In genomic region chr11:94469416-94469815, GRCh38 we compare ENCODE assay signal across 15 cellular contexts. TPM values are rescaled to one million over a fixed set of nuclear protein-coding genes. Genes with fewer than 3 reads are reported as not detected.
DNase-seq lines count a peak whose midpoint lies in the region; ATAC-seq, FAIRE-seq and TF ChIP-seq lines count a peak whose summit lies in the region.
"Had no signal": no experiment of that assay in that cellular context is flagged by ENCODE, and none has a peak within 500 bp of the region (broad histone marks: within the 10 kb centered on the region; RNA-seq: fewer than 3 reads in every experiment).

No MANE protein-coding gene starts in this region.

- H3K4me2 ChIP-seq in HepG2 (ENCODE audit: low read depth, low read length), result no peak overlapping the region
- H3K4me2 ChIP-seq: BLaER1 had no signal

- no peak for TF ChIP-seq CTCF in HepG2 (CRISPR knock-in tag; IDR thresholded peaks at IDR 0.05)

- TF ChIP-seq RAD21 in HepG2 (CRISPR knock-in tag; IDR thresholded peaks at IDR 0.05), result no peak

- H3K27me3 ChIP-seq in HepG2 (ENCODE audit: control insufficient read depth in 1 of 2, insufficient read depth in 2 of 2, low read length in 2 of 2), result no peaks in the 10 kb centered on the region
- H3K27me3 ChIP-seq: BLaER1, body of pancreas, neutrophil had no signal

- no peak overlapping the region for H3K4me3 ChIP-seq in HepG2 (replicated peaks in 1 of 3; ENCODE audit: insufficient read depth in 1 of 3, low read depth in 2 of 3, low read length in 3 of 3)
- H3K4me3 ChIP-seq: BLaER1, body of pancreas, SK-N-MC, thoracic aorta had no signal

- TF ChIP-seq POLR2A in GM12892 (IDR thresholded peaks at IDR 0.05; ENCODE audit: low read depth, low read length) (no peak), HepG2 (IDR thresholded peaks at IDR 0.05; ENCODE audit: insufficient read depth in 1 of 2, low read depth in 2 of 2, low read length in 2 of 2) (no peak)

- H3K79me2 ChIP-seq in HepG2 (ENCODE audit: insufficient read depth, low read length), result no peaks in the 10 kb centered on the region

- BruUV-seq in HepG2 (replicated peaks; lab: Mats Ljungman, UMichigan), result no TSS peak

- no peaks in the 10 kb centered on the region for H4K20me1 ChIP-seq in HepG2 (ENCODE audit: insufficient read depth, low read length)
- H4K20me1 ChIP-seq: BLaER1 had no signal

- no peaks in the 10 kb centered on the region for H3K4me1 ChIP-seq in HepG2 (ENCODE audit: insufficient read depth, low read length)
- H3K4me1 ChIP-seq: BLaER1 had no signal

- POLR2A ChIA-PET in HepG2 (lab: Yijun Ruan, JAX), result no interaction called here

- no peak overlapping the region for H2AFZ ChIP-seq in HepG2 (ENCODE audit: low read length)

- no peak overlapping the region for H3K27ac ChIP-seq in HepG2 (ENCODE audit: extremely low read length, insufficient read depth, low read length)
- H3K27ac ChIP-seq: BLaER1, body of pancreas, neutrophil, SK-N-MC, thoracic aorta had no signal

- WGBS in HepG2 (ENCODE audit: low lambda C conversion rate), result 100% methylated on average over 2 of the region's 2 CpGs

- TF ChIP-seq EP300 in HepG2 (IDR thresholded peaks at IDR 0.05; ENCODE audit: low read depth in 2 of 2, low read length in 2 of 2) (no peak), HepG2 (CRISPR knock-in tag; IDR thresholded peaks at IDR 0.05; ENCODE audit: borderline replicate concordance) (no peak)

- peak; percentile 61 for ATAC-seq in GM19328 (IDR thresholded peaks at IDR 0.05; ENCODE audit: unreplicated experiment)
- ATAC-seq in HG02763 (IDR thresholded peaks at IDR 0.05; ENCODE audit: unreplicated experiment), result peak; percentile 74
- ATAC-seq in HG03469 (IDR thresholded peaks at IDR 0.05; ENCODE audit: unreplicated experiment), result peak; percentile 93
- no peak for ATAC-seq in HepG2
- ATAC-seq: body of pancreas had no signal

- peaks cover 3 to 50% of the 10 kb centered on the region in 2 experiments for H3K36me3 ChIP-seq in HepG2 (replicated peaks in 1 of 2; ENCODE audit: control insufficient read depth in 1 of 2, insufficient read depth in 2 of 2, low read length in 2 of 2)

- H3K9me3 ChIP-seq in HepG2 (ENCODE audit: low read length), result no peaks in the 10 kb centered on the region
- H3K9me3 ChIP-seq: BLaER1, body of pancreas, neutrophil, thoracic aorta had no signal

- no peak for DNase-seq in GM12892 (ENCODE audit: insufficient read length)
- DNase-seq in HepG2 (ENCODE audit: low spot score), result no peak
- DNase-seq in activated CD4-positive, alpha-beta T cell treated with anti-CD3 and anti-CD28 coated beads for 4 hours, result no peak
- DNase-seq in SHP77 (lab: John Stamatoyannopoulos, UW), result no peak
- DNase-seq in NCI-H2227 (lab: John Stamatoyannopoulos, UW; ENCODE audit: unreplicated experiment), result no peak
- DNase-seq: body of pancreas, erythroblast, NCI-H345 had no signal

- CTCF ChIA-PET in HepG2 (lab: Yijun Ruan, JAX; ENCODE audit: low intra/inter-chr PET ratio, low total read pairs), result no interaction called here

- in situ Hi-C loops in HepG2 (cut with HindIII; ENCODE audit: extremely low pct_ligation_motif_present, low pct_unique_long_range_greater_than_20kb), result no loop called here

- FAIRE-seq in GM12892 (lab: Jason Lieb, UNC) (peak; percentile 83), HepG2 (lab: Jason Lieb, UNC) (no peak)

- intact Hi-C loops in HepG2 (cut with micrococcal nuclease; ENCODE audit: unreplicated experiment), result no loop called here

- no peak overlapping the region for H3K9ac ChIP-seq in HepG2 (ENCODE audit: insufficient read depth, low read depth, low read length)
- H3K9ac ChIP-seq: BLaER1 had no signal

RNA-seq across cellular contexts. Expression of gene MRE11, which starts 24.2 kb away (rescaled TPM):
- polyA plus RNA-seq in GM12892 (2012; ENCODE audit: missing spikeins), result 27.2 TPM
- 37.3 and 58.2 TPM in 2 replicates for total RNA-seq in HepG2 (2016; rRNA removed; fragmentation: Illumina TruSeq; extraction: Trizol)
- 6.8 and 7.0 TPM in 2 replicates for total RNA-seq in HepG2 (2016; cell fraction: cytosol; rRNA removed; fragmentation: Illumina TruSeq; extraction: Trizol; ENCODE audit: low read depth)
- total RNA-seq in HepG2 (2016; cell fraction: insoluble cytoplasmic fraction; rRNA removed; fragmentation: Illumina TruSeq; extraction: Trizol), result 37.9 and 58.6 TPM in 2 replicates
- 7.8 and 9.1 TPM in 2 replicates for total RNA-seq in HepG2 (2016; cell fraction: membrane; rRNA removed; fragmentation: Illumina TruSeq; extraction: Trizol)
- total RNA-seq in HepG2 (2016; cell fraction: nucleus; rRNA removed; fragmentation: Illumina TruSeq; extraction: Trizol), result 72.1 and 72.4 TPM in 2 replicates
- 5.2 and 7.2 TPM in 2 replicates for polyA plus RNA-seq in HepG2 (2011; rRNA removed)
- polyA plus RNA-seq in HepG2 (2011; cell fraction: cytosol; rRNA removed), result 1.7 and 2.9 TPM in 2 replicates
- polyA plus RNA-seq in HepG2 (2011; cell fraction: nucleus; rRNA removed), result 9.2 and 10.0 TPM in 2 replicates
- polyA plus RNA-seq in HepG2 (2012), result 9.8 and 17.1 TPM in 2 replicates
- 0.76 and 1.1 TPM in 2 replicates for polyA plus RNA-seq in HepG2 (2016; cell fraction: cytosol; fragmentation: Illumina TruSeq; extraction: Trizol; ENCODE audit: low read depth)
- polyA plus RNA-seq in HepG2 (2016; cell fraction: insoluble cytoplasmic fraction; fragmentation: Illumina TruSeq; extraction: Trizol; ENCODE audit: low read depth), result 28.4 and 33.0 TPM in 2 replicates
- polyA plus RNA-seq in HepG2 (2016; cell fraction: membrane; fragmentation: Illumina TruSeq; extraction: Trizol; ENCODE audit: low read depth), result 1.8 and 2.1 TPM in 2 replicates
- 43.6 and 48.1 TPM in 2 replicates for polyA plus RNA-seq in HepG2 (2016; cell fraction: nucleus; fragmentation: Illumina TruSeq; extraction: Trizol; ENCODE audit: insufficient read depth, low read depth)
- 4.1 and 11.9 TPM in 2 replicates for polyA minus RNA-seq in HepG2 (2011; rRNA and poly(A)+ RNA removed; ENCODE audit: low replicate concordance)
- polyA minus RNA-seq in HepG2 (2011; cell fraction: cytosol; rRNA and poly(A)+ RNA removed), result 6.9 and 11.3 TPM in 2 replicates
- 43.0 and 56.7 TPM in 2 replicates for polyA minus RNA-seq in HepG2 (2011; cell fraction: nucleus; rRNA and poly(A)+ RNA removed)

RNA-seq across cellular contexts. Expression of gene ANKRD49, which starts 24.4 kb away (rescaled TPM):
- 28.6 TPM for polyA plus RNA-seq in GM12892 (2012; ENCODE audit: missing spikeins)
- 14.2 and 18.0 TPM in 2 replicates for total RNA-seq in HepG2 (2016; rRNA removed; fragmentation: Illumina TruSeq; extraction: Trizol)
- total RNA-seq in HepG2 (2016; cell fraction: cytosol; rRNA removed; fragmentation: Illumina TruSeq; extraction: Trizol; ENCODE audit: low read depth), result 3.4 and 3.6 TPM in 2 replicates
- total RNA-seq in HepG2 (2016; cell fraction: insoluble cytoplasmic fraction; rRNA removed; fragmentation: Illumina TruSeq; extraction: Trizol), result 15.5 and 18.5 TPM in 2 replicates
- total RNA-seq in HepG2 (2016; cell fraction: membrane; rRNA removed; fragmentation: Illumina TruSeq; extraction: Trizol), result 9.1 and 11.7 TPM in 2 replicates
- 16.7 and 17.1 TPM in 2 replicates for total RNA-seq in HepG2 (2016; cell fraction: nucleus; rRNA removed; fragmentation: Illumina TruSeq; extraction: Trizol)
- polyA plus RNA-seq in HepG2 (2011; rRNA removed), result 11.5 and 14.3 TPM in 2 replicates
- polyA plus RNA-seq in HepG2 (2011; cell fraction: cytosol; rRNA removed), result 4.2 and 6.0 TPM in 2 replicates
- 10.0 and 12.8 TPM in 2 replicates for polyA plus RNA-seq in HepG2 (2011; cell fraction: nucleus; rRNA removed)
- 9.4 and 9.7 TPM in 2 replicates for polyA plus RNA-seq in HepG2 (2012)
- polyA plus RNA-seq in HepG2 (2016; cell fraction: cytosol; fragmentation: Illumina TruSeq; extraction: Trizol; ENCODE audit: low read depth), result 2.3 and 3.1 TPM in 2 replicates
- 16.5 and 19.5 TPM in 2 replicates for polyA plus RNA-seq in HepG2 (2016; cell fraction: insoluble cytoplasmic fraction; fragmentation: Illumina TruSeq; extraction: Trizol; ENCODE audit: low read depth)
- 5.7 and 5.8 TPM in 2 replicates for polyA plus RNA-seq in HepG2 (2016; cell fraction: membrane; fragmentation: Illumina TruSeq; extraction: Trizol; ENCODE audit: low read depth)
- polyA plus RNA-seq in HepG2 (2016; cell fraction: nucleus; fragmentation: Illumina TruSeq; extraction: Trizol; ENCODE audit: insufficient read depth, low read depth), result 23.0 and 26.3 TPM in 2 replicates
- polyA minus RNA-seq in HepG2 (2011; rRNA and poly(A)+ RNA removed; ENCODE audit: low replicate concordance), result 2.4 and 8.1 TPM in 2 replicates
- polyA minus RNA-seq in HepG2 (2011; cell fraction: cytosol; rRNA and poly(A)+ RNA removed), result 3.6 and 4.7 TPM in 2 replicates
- 13.1 and 15.5 TPM in 2 replicates for polyA minus RNA-seq in HepG2 (2011; cell fraction: nucleus; rRNA and poly(A)+ RNA removed)

RNA-seq across cellular contexts. Expression of gene C11orf97, which starts 42.8 kb away (rescaled TPM):
- not detected for polyA plus RNA-seq in GM12892 (2012; ENCODE audit: missing spikeins)
- 0.35 TPM in 1 of 2 replicates, not detected in the other for total RNA-seq in HepG2 (2016; rRNA removed; fragmentation: Illumina TruSeq; extraction: Trizol)
- total RNA-seq in HepG2 (2016; cell fraction: cytosol; rRNA removed; fragmentation: Illumina TruSeq; extraction: Trizol; ENCODE audit: low read depth), result not detected in 2 replicates
- 0.30 and 0.87 TPM in 2 replicates for total RNA-seq in HepG2 (2016; cell fraction: insoluble cytoplasmic fraction; rRNA removed; fragmentation: Illumina TruSeq; extraction: Trizol)
- 0.56 TPM in 1 of 2 replicates, not detected in the other for total RNA-seq in HepG2 (2016; cell fraction: membrane; rRNA removed; fragmentation: Illumina TruSeq; extraction: Trizol)
- total RNA-seq in HepG2 (2016; cell fraction: nucleus; rRNA removed; fragmentation: Illumina TruSeq; extraction: Trizol), result not detected in 2 replicates
- polyA plus RNA-seq in HepG2 (2011; rRNA removed), result not detected in 2 replicates
- polyA plus RNA-seq in HepG2 (2011; cell fraction: cytosol; rRNA removed), result not detected in 2 replicates
- polyA plus RNA-seq in HepG2 (2011; cell fraction: nucleus; rRNA removed), result not detected in 2 replicates
- not detected in 2 replicates for polyA plus RNA-seq in HepG2 (2012)
- polyA plus RNA-seq in HepG2 (2016; cell fraction: cytosol; fragmentation: Illumina TruSeq; extraction: Trizol; ENCODE audit: low read depth), result 0.16 and 0.20 TPM in 2 replicates
- polyA plus RNA-seq in HepG2 (2016; cell fraction: insoluble cytoplasmic fraction; fragmentation: Illumina TruSeq; extraction: Trizol; ENCODE audit: low read depth), result 0.40 and 0.50 TPM in 2 replicates
- polyA plus RNA-seq in HepG2 (2016; cell fraction: membrane; fragmentation: Illumina TruSeq; extraction: Trizol; ENCODE audit: low read depth), result 0.30 TPM in 1 of 2 replicates, not detected in the other
- polyA plus RNA-seq in HepG2 (2016; cell fraction: nucleus; fragmentation: Illumina TruSeq; extraction: Trizol; ENCODE audit: insufficient read depth, low read depth), result not detected in 2 replicates
- polyA minus RNA-seq in HepG2 (2011; rRNA and poly(A)+ RNA removed; ENCODE audit: low replicate concordance), result not detected in 2 replicates
- not detected in 2 replicates for polyA minus RNA-seq in HepG2 (2011; cell fraction: cytosol; rRNA and poly(A)+ RNA removed)
- not detected in 2 replicates for polyA minus RNA-seq in HepG2 (2011; cell fraction: nucleus; rRNA and poly(A)+ RNA removed)
- total RNA-seq: body of pancreas, thoracic aorta had no signal
